8 cellular contexts compared by ENCODE assay signal in the genomic region with DNA sequence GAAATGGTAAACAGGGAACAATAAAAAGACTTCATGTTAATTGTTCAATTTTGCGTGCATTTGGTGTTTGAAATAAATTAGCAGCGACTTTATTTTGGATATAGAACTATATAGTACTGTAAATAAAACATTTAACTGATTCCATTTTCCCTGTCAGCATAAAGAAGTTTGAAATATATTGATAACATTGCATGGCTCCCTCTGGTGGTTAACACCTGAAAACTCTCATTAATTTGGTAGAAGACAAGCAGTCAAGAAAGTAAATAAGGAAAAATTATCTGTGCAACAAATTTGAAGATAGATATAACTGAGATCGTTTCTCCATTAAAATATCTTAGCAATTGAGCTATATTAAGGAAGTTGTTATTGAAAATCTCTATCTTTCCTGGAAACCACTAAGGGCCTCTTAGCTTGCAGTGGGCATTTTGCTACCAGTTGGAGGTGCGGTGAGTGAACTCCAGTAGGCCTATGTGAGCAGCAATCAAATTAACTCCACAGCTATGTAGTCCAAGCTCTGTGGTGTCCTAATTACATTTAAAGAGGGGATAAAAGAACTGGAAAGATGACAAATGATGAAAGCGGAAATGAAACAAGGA.
DNase-seq lines count a peak whose midpoint lies in the region; ATAC-seq, FAIRE-seq and TF ChIP-seq lines count a peak whose summit lies in the region.

No MANE protein-coding gene starts in this region.

- H3K79me1 ChIP-seq in H9 (ENCODE audit: insufficient read depth, low read depth, low read length, poor library complexity, severe bottlenecking), result no peaks in the 10 kb centered on the region

- no peaks in the 10 kb centered on the region for H3K9me3 ChIP-seq in H9 (ENCODE audit: control insufficient read depth, low read depth, low read length)
- H3K9me3 ChIP-seq in OCI-LY7 (ENCODE audit: low read length), result no peaks in the 10 kb centered on the region

- no peaks in the 10 kb centered on the region for H3K27me3 ChIP-seq in H9 (ENCODE audit: insufficient read depth, low read length)

- no CpG with 5 or more reads among the region's 5 CpGs for WGBS in H9 (ENCODE audit: extremely low coverage, insufficient read length, low lambda C conversion rate)

- ATAC-seq in GM21360 (IDR thresholded peaks at IDR 0.05; ENCODE audit: unreplicated experiment) (no peak), GM19397 (IDR thresholded peaks at IDR 0.05; ENCODE audit: unreplicated experiment) (no peak)

- H3K27ac ChIP-seq in H9 (ENCODE audit: insufficient read length, low read depth, low read length) (no peak overlapping the region), OCI-LY7 (ENCODE audit: low read depth, low read length, poor library complexity, severe bottlenecking) (no peak overlapping the region)

- no peak overlapping the region for H3K4ac ChIP-seq in H9 (ENCODE audit: low read depth, low read length)

- no peak overlapping the region for H3K4me3 ChIP-seq in OCI-LY7 (ENCODE audit: low read depth, low read length, poor library complexity, severe bottlenecking)

- H4K8ac ChIP-seq in H9 (replicated peaks; ENCODE audit: insufficient read length, low read depth, low read length), result no peak overlapping the region

- no peak overlapping the region for H2BK15ac ChIP-seq in H9 (ENCODE audit: low read depth, low read length)

- no peaks in the 10 kb centered on the region for H3K9me2 ChIP-seq in OCI-LY7 (ENCODE audit: insufficient read depth, low read length)

- BruUV-seq in OCI-LY7 (replicated peaks; lab: Mats Ljungman, UMichigan), result no TSS peak

- no peaks in the 10 kb centered on the region for H4K20me1 ChIP-seq in H9 (ENCODE audit: control insufficient read depth, insufficient read depth, insufficient read length)
- no peaks in the 10 kb centered on the region for H4K20me1 ChIP-seq in OCI-LY7 (ENCODE audit: insufficient read depth, low read length)

- TF ChIP-seq CTCF in H9 (conservative IDR thresholded peaks at IDR 0.05), result peak; percentile 81
- peak; percentile 93 for TF ChIP-seq CTCF in OCI-LY7 (conservative IDR thresholded peaks at IDR 0.05; ENCODE audit: low read length)

- no peaks in the 10 kb centered on the region for H3K9me3 Mint-ChIP-seq in H9

- H3K27ac Mint-ChIP-seq in H9, result no peak overlapping the region

- H3K36me3 Mint-ChIP-seq in H9 (ENCODE audit: insufficient read depth in 1 of 3, low read depth in 3 of 3), result no peaks in the 10 kb centered on the region

- H3K18ac ChIP-seq in H9 (ENCODE audit: insufficient read length, low read depth, low read length), result no peak overlapping the region

- no peaks in the 10 kb centered on the region for H3K27me3 Mint-ChIP-seq in H9 (ENCODE audit: low read depth)

- H2AK5ac ChIP-seq in H9 (ENCODE audit: insufficient read length, low read length), result no peak overlapping the region

- no peak overlapping the region for H3K9ac ChIP-seq in H9 (ENCODE audit: extremely low read depth, insufficient read length, low read length)

- no peaks in the 10 kb centered on the region for H3K36me3 ChIP-seq in OCI-LY7 (ENCODE audit: insufficient read depth, low read length)

- no peak overlapping the region for H2BK5ac ChIP-seq in H9 (ENCODE audit: insufficient read length, low read length)

- DNase-seq in DMS114 treated with DMSO at 0.1 percent for 48 hours (lab: John Stamatoyannopoulos, UW; ENCODE audit: unreplicated experiment) (peak; percentile 8), H9 (no peak), OCI-LY7 (ENCODE audit: low spot score) (peak; percentile 44), inferior parietal cortex (ENCODE audit: extremely low spot score) (peak; percentile 70), GM12891 (ENCODE audit: insufficient read length, low spot score) (no peak)
- no peak for DNase-seq in activated CD4-positive, CD25-positive, alpha-beta regulatory T cell (lab: John Stamatoyannopoulos, UW)

- POLR2A ChIA-PET in OCI-LY7 (lab: Charles Lee), result no interaction called here

- H3K14ac ChIP-seq in H9 (ENCODE audit: insufficient read depth, low read length), result no peak overlapping the region

- H2AFZ ChIP-seq in H9 (ENCODE audit: low read length), result no peak overlapping the region
- H2AFZ ChIP-seq in OCI-LY7 (ENCODE audit: low read length), result no peak overlapping the region

- no peak overlapping the region for H3T11ph ChIP-seq in H9 (ENCODE audit: low read length)

- CTCF ChIA-PET in OCI-LY7 (lab: Charles Lee; ENCODE audit: unreplicated experiment), result interaction anchor here (0.9 kb wide), 1 partner anchor 566 kb away, joined by 3 read pairs; no protein-coding TSS in a partner anchor

- no peak for TF ChIP-seq POLR2A in GM12891 (IDR thresholded peaks at IDR 0.05; ENCODE audit: low read depth, low read length)

- no peak for FAIRE-seq in GM12891 (lab: Jason Lieb, UNC)

- H3K56ac ChIP-seq in H9 (ENCODE audit: insufficient read length, low read depth, low read length), result no peak overlapping the region

- H3K4me1 ChIP-seq in H9 (ENCODE audit: insufficient read depth, low read length), result no peaks in the 10 kb centered on the region
- H3K4me1 ChIP-seq in OCI-LY7 (ENCODE audit: insufficient read depth, low read length, poor library complexity, severe bottlenecking), result no peaks in the 10 kb centered on the region

- H2BK12ac ChIP-seq in H9 (ENCODE audit: insufficient read length, low read depth, low read length), result no peak overlapping the region

- H2BK120ac ChIP-seq in H9 (ENCODE audit: low read depth, low read length, poor library complexity, severe bottlenecking), result no peak overlapping the region

- no peaks in the 10 kb centered on the region for H3K23me2 ChIP-seq in H9 (ENCODE audit: insufficient read length, low read depth, low read length, poor library complexity, severe bottlenecking)

- H4K5ac ChIP-seq in H9 (ENCODE audit: insufficient read length, low read depth, low read length), result no peak overlapping the region

- H4K91ac ChIP-seq in H9 (ENCODE audit: insufficient read length, low read depth, low read length), result no peak overlapping the region

- intact Hi-C loops in OCI-LY7 (cut with micrococcal nuclease; ENCODE audit: unreplicated experiment), result loop anchor here (5.0 kb wide), 1 partner anchor 968 kb away; no protein-coding TSS in a partner anchor

- H3K79me2 ChIP-seq in H9 (ENCODE audit: insufficient read depth, low read length), result no peaks in the 10 kb centered on the region
- no peaks in the 10 kb centered on the region for H3K79me2 ChIP-seq in OCI-LY7 (ENCODE audit: insufficient read depth, low read depth, low read length)

- no peak overlapping the region for H3K23ac ChIP-seq in H9 (ENCODE audit: insufficient read length, low read depth, low read length)

- no peak overlapping the region for H3K4me3 Mint-ChIP-seq in H9

- H3K4me2 ChIP-seq in H9 (ENCODE audit: insufficient read depth, insufficient read length, low read length), result no peak overlapping the region
- no peak overlapping the region for H3K4me2 ChIP-seq in OCI-LY7 (ENCODE audit: low read length)

- no peaks in the 10 kb centered on the region for H3K4me1 Mint-ChIP-seq in H9

- no peak overlapping the region for H2BK20ac ChIP-seq in H9 (ENCODE audit: low read depth, low read length, poor library complexity, severe bottlenecking)

TF ChIP-seq in GM12891, 5 proteins besides CTCF, POLR2A, EP300 and RAD21:
- TF ChIP-seq TAF1 (IDR thresholded peaks at IDR 0.05; ENCODE audit: low read depth, low read length), result no peak
- no peak for TF ChIP-seq PAX5 (IDR thresholded peaks at IDR 0.05; ENCODE audit: insufficient read depth, low read length, severe bottlenecking)
- no peak for TF ChIP-seq POLR2AphosphoS5 (IDR thresholded peaks at IDR 0.05; ENCODE audit: low read depth, low read length)
- no peak for TF ChIP-seq SPI1 (IDR thresholded peaks at IDR 0.05; ENCODE audit: low read depth, low read length)
- no peak for TF ChIP-seq POU2F2 (IDR thresholded peaks at IDR 0.05; ENCODE audit: low read depth, low read length)

Comparison
In these comparisons a context has a peak if more than half of its experiments do, and no peak if none do; other contexts are left out.
1. DNase-seq: peak in DMS114 treated with DMSO at 0.1 percent for 48 hours (single experiment), OCI-LY7 (single experiment) and inferior parietal cortex (single experiment); none in H9 (single experiment), GM12891 (single experiment) and activated CD4-positive, CD25-positive, alpha-beta regulatory T cell (0 of 4).